10 cellular contexts compared by ENCODE assay signal in genomic region chr15:39204031-39204430, GRCh38.
"Had no signal": no experiment of that assay in that cellular context is flagged by ENCODE, and none has a peak within 500 bp of the region (broad histone marks: within the 10 kb centered on the region; RNA-seq: fewer than 3 reads in every experiment).

No MANE protein-coding gene starts in this region.

- H3K27ac ChIP-seq: sigmoid colon, SK-N-MC, thoracic aorta had no signal

- H3K9me3 ChIP-seq: sigmoid colon, thoracic aorta had no signal

- DNase-seq: activated CD4-positive, alpha-beta T cell treated with anti-CD3 and anti-CD28 coated beads, Interleukin-2, amount 50 U/mL, for 1 hour; activated CD4-positive, CD25-positive, alpha-beta regulatory T cell; activated T-cell treated with anti-CD3 and anti-CD28 coated beads for 4 hours; amygdala; glutamatergic neuron; sigmoid colon; stimulated activated CD4-positive, alpha-beta T cell treated with anti-CD3 and anti-CD28 coated beads, Interleukin-4, amount 100 ng/mL, for 1 hour had no signal

- H3K36me3 ChIP-seq: sigmoid colon, thoracic aorta had no signal

- H3K4me3 ChIP-seq: sigmoid colon, SK-N-MC, thoracic aorta had no signal

- ATAC-seq: left lobe of liver had no signal

- H3K27me3 ChIP-seq: sigmoid colon had no signal
